14 cellular contexts compared by ENCODE assay signal in the genomic region with DNA sequence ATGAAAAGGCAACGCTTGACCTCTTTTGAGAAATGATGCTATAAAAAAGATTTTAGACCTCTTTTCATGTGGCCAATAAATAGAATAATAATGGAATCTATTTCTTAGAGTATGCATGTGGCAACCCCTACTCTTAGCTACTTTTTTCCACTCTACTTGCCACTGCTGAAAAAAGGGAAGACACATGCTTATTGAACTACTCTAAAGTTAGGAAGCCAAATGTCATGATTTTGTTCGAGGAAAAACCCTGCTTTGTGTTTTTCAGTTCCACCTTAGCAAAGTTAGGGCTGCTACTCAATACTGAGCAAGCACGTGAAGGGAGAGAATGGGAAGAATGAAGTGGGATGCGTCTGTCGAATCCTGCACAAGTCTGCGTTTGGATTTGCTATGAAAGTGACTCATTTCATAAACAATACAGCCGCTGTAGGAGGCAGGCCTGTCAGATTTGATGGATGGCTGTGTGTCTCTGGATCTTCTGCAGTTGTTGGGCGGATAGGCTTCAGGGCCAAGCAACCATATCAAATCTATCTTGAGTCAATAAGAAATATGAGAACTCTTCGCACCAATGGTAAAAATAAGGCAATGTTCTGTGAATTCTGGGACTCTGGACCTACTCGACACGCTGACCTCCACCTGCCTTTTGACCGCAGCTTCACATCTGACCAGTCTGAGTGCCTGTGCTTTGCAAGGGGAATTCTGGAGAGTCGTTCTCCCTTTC.
DNase-seq lines count a peak whose midpoint lies in the region; ATAC-seq, FAIRE-seq and TF ChIP-seq lines count a peak whose summit lies in the region.
"Had no signal": no experiment of that assay in that cellular context is flagged by ENCODE, and none has a peak within 500 bp of the region (broad histone marks: within the 10 kb centered on the region; RNA-seq: fewer than 3 reads in every experiment).

No MANE protein-coding gene starts in this region.

- peaks cover 8% of the 10 kb centered on the region for H3K4me1 ChIP-seq in mesenchymal stem cell (ENCODE audit: control insufficient read depth, insufficient read depth, low read depth, low read length)
- H3K4me1 ChIP-seq: stomach had no signal

- no peak overlapping the region for H3K23ac ChIP-seq in mesenchymal stem cell (ENCODE audit: low read length in 2 of 2)

- intact Hi-C loops in dorsolateral prefrontal cortex (cut with DNase I) = no loop called here

- no peak overlapping the region for H4K91ac ChIP-seq in mesenchymal stem cell (ENCODE audit: low read length)

- no peak overlapping the region for H3K4me2 ChIP-seq in mesenchymal stem cell (ENCODE audit: low read length, poor library complexity, severe bottlenecking)

- peak; percentile 71 for DNase-seq in COLO829 (ENCODE audit: low spot score)
- DNase-seq in NCI-H2227 treated with DMSO at 0.1 percent for 48 hours (lab: John Stamatoyannopoulos, UW) = peak; percentile 27
- peak; percentile 79 for DNase-seq in astrocyte of the spinal cord (ENCODE audit: low read depth, low spot score)
- DNase-seq in mesenchymal stem cell = peak; percentile 89
- no peak for DNase-seq in HuH-7.5 (ENCODE audit: low spot score)
- DNase-seq in dorsolateral prefrontal cortex = no peak
- no peak for DNase-seq in GM12891 (ENCODE audit: insufficient read length, low spot score)
- DNase-seq: activated CD8-positive, alpha-beta memory T cell treated with anti-CD3 and anti-CD28 coated beads, Interleukin-2, amount 50 U/mL, for 4 hours; anterior cingulate cortex; C1 segment of cervical spinal cord; H9; stimulated activated CD4-positive, alpha-beta T cell treated with anti-CD3 and anti-CD28 coated beads, Interleukin-1b, Interleukin-23, amount 100 ng/mL, for 48 hours; stomach had no signal

- in situ Hi-C loops in astrocyte of the spinal cord (cut with HindIII; ENCODE audit: low sequenced_read_pairs) = no loop called here

- no peak overlapping the region for H3K18ac ChIP-seq in mesenchymal stem cell (ENCODE audit: low read depth in 1 of 2, low read length in 2 of 2)

- H3K9ac ChIP-seq in mesenchymal stem cell (ENCODE audit: low read length) = no peak overlapping the region

- H3K14ac ChIP-seq in mesenchymal stem cell (ENCODE audit: low read length in 2 of 2) = no peak overlapping the region

- no peak overlapping the region for H2BK5ac ChIP-seq in mesenchymal stem cell (ENCODE audit: low read depth, low read length, poor library complexity, severe bottlenecking)

- peak overlapping the region in 1 of 2 experiments; percentile 6 for H3K4ac ChIP-seq in mesenchymal stem cell (ENCODE audit: low read depth in 1 of 2, low read length in 2 of 2)

- no peak for TF ChIP-seq POLR2A in GM12891 (IDR thresholded peaks at IDR 0.05; ENCODE audit: low read depth, low read length)

- H3K36me3 ChIP-seq in mesenchymal stem cell (ENCODE audit: control insufficient read depth in 1 of 2, insufficient read depth in 2 of 2, low read depth in 1 of 2, low read length in 2 of 2) = no peaks in the 10 kb centered on the region
- H3K36me3 ChIP-seq: stomach had no signal

- no peak overlapping the region for H4K8ac ChIP-seq in mesenchymal stem cell (ENCODE audit: low read length)

- no peak overlapping the region for H2AFZ ChIP-seq in mesenchymal stem cell (ENCODE audit: low read depth, low read length)

- H2BK12ac ChIP-seq in mesenchymal stem cell (ENCODE audit: low read length in 2 of 2) = peak overlapping the region in 1 of 2 experiments; percentile 45

- no peaks in the 10 kb centered on the region for H3K9me3 ChIP-seq in mesenchymal stem cell (ENCODE audit: control insufficient read depth, low read length)
- H3K9me3 ChIP-seq: stomach had no signal

- TF ChIP-seq CTCF in astrocyte of the spinal cord (IDR thresholded peaks at IDR 0.05; ENCODE audit: low read depth, low read length) (no peak), dorsolateral prefrontal cortex (IDR thresholded peaks at IDR 0.05 in 54 of 56, conservative IDR thresholded peaks at IDR 0.05 in 2 of 56; ENCODE audit: low read depth in 1 of 56, partially characterized antibody in 56 of 56) (no peak)

- no peak overlapping the region for H2BK120ac ChIP-seq in mesenchymal stem cell (ENCODE audit: low read depth, low read length)

- H3K79me1 ChIP-seq in mesenchymal stem cell (replicated peaks; ENCODE audit: low read length, poor library complexity, severe bottlenecking) = no peaks in the 10 kb centered on the region

- 31% methylated on average over 11 of the region's 13 CpGs for WGBS in mesenchymal stem cell

- no peak for ATAC-seq in HG02840 (IDR thresholded peaks at IDR 0.05; ENCODE audit: low FRiP score, unreplicated experiment)

- FAIRE-seq in GM12891 (lab: Jason Lieb, UNC) = no peak

- H2BK15ac ChIP-seq in mesenchymal stem cell (ENCODE audit: low read depth, poor library complexity, severe bottlenecking) = no peak overlapping the region

- H2AK5ac ChIP-seq in mesenchymal stem cell (ENCODE audit: low read length, severe bottlenecking) = no peak overlapping the region

- H3K4me3 ChIP-seq in astrocyte of the spinal cord (ENCODE audit: low read depth, low read length) (no peak overlapping the region), mesenchymal stem cell (ENCODE audit: insufficient read depth in 1 of 2, low read depth in 1 of 2, low read length in 2 of 2) (no peak overlapping the region), dorsolateral prefrontal cortex (no peak overlapping the region)
- H3K4me3 ChIP-seq: stomach had no signal

- H3K27ac ChIP-seq in mesenchymal stem cell (ENCODE audit: low read length, poor library complexity, severe bottlenecking) (peak overlapping the region; percentile 58), dorsolateral prefrontal cortex (no peak overlapping the region)
- H3K27ac ChIP-seq: stomach had no signal

- H3K27me3 ChIP-seq in mesenchymal stem cell (ENCODE audit: control insufficient read depth in 1 of 2, insufficient read depth in 1 of 2, low read length in 2 of 2) = no peaks in the 10 kb centered on the region
- no peaks in the 10 kb centered on the region for H3K27me3 ChIP-seq in dorsolateral prefrontal cortex
- H3K27me3 ChIP-seq: stomach had no signal

TF ChIP-seq in GM12891, 5 proteins besides CTCF, POLR2A, EP300 and RAD21:
- TF ChIP-seq TAF1 (IDR thresholded peaks at IDR 0.05; ENCODE audit: low read depth, low read length) = no peak
- no peak for TF ChIP-seq POLR2AphosphoS5 (IDR thresholded peaks at IDR 0.05; ENCODE audit: low read depth, low read length)
- no peak for TF ChIP-seq PAX5 (IDR thresholded peaks at IDR 0.05; ENCODE audit: insufficient read depth, low read length, severe bottlenecking)
TF ChIP-seq in GM12891: peak in this region for 0.

Comparison
In these comparisons a context has a peak if more than half of its experiments do, and no peak if none do; other contexts are left out.
1. DNase-seq: peak in COLO829 (single experiment), NCI-H2227 treated with DMSO at 0.1 percent for 48 hours (single experiment), astrocyte of the spinal cord (single experiment) and mesenchymal stem cell (single experiment); none in HuH-7.5 (single experiment), dorsolateral prefrontal cortex (0 of 10) and GM12891 (single experiment).